In the genomic region with DNA sequence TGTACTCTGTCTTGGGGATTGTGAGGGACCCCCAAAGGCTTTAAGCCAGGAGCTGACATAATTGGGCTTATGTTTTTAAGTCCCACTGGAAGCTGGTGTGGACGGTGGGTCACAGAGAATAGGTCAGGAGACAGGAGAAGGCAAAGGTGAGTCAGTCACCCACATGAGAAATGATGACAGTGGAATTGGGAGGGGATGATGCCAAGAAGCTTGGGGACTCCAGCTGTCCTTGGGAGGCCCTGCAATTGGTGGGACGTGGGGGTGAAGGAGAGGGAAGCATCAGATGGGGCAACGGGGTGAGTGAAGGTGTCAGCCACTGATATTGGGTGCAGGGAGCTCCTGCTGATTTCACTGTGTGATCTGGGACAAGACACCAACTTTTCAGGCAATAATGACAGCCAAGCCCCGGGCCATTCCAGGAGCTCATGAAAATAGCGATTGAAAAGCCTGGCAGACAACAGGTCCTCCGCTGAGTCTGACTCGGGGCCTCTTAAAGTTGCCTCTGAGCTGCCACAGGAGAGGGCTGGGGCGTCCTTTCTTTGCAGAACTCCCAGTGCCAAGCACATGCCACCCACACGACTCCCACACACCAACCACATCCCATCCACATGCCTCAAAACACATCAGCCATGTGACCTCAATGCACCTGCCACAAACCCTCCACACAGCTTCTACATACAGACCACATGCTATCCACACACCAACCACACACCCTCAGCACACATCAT, we compare ENCODE assay signal across 15 cellular contexts. TPM values are rescaled to one million over a fixed set of nuclear protein-coding genes. Genes with fewer than 3 reads are reported as not detected.
DNase-seq lines count a peak whose midpoint lies in the region; ATAC-seq, FAIRE-seq and TF ChIP-seq lines count a peak whose summit lies in the region.
"Had no signal": no experiment of that assay in that cellular context is flagged by ENCODE, and none has a peak within 500 bp of the region (broad histone marks: within the 10 kb centered on the region; RNA-seq: fewer than 3 reads in every experiment).

No MANE protein-coding gene starts in this region.

- no peak for ATAC-seq in thoracic aorta (ENCODE audit: insufficient number of reproducible peaks, low FRiP score, low read depth)

- H3K4me3 ChIP-seq in astrocyte (ENCODE audit: insufficient read depth, low read depth, low read length) (no peak overlapping the region), thoracic aorta (no peak overlapping the region)
- H3K4me3 ChIP-seq: K562 had no signal

- FAIRE-seq in astrocyte (lab: Jason Lieb, UNC) (no peak), RCC 7860 (lab: Jason Lieb, UNC) (no peak)

- no peaks in the 10 kb centered on the region for H3K36me3 ChIP-seq in astrocyte (ENCODE audit: insufficient read depth, low read length)
- H3K36me3 ChIP-seq in thoracic aorta, result peaks cover 23% of the 10 kb centered on the region

- H3K36me3 Mint-ChIP-seq in activated CD4-positive, alpha-beta T cell treated with anti-CD3 and anti-CD28 coated beads, Interleukin-2, amount 10 ng/mL, durations not matched to agents 24 days and 14 days (ENCODE audit: low read depth), result no peaks in the 10 kb centered on the region
- H3K36me3 Mint-ChIP-seq in astrocyte (ENCODE audit: low read depth, unreplicated experiment) (peaks cover 9% of the 10 kb centered on the region), mesothelial cell of epicardium (no peaks in the 10 kb centered on the region)
- H3K36me3 Mint-ChIP-seq: CD8-positive, alpha-beta memory T cell had no signal

- intact Hi-C loops in activated CD4-positive, alpha-beta T cell treated with anti-CD3 and anti-CD28 coated beads, Interleukin-2, amount 10 ng/mL, durations not matched to agents 24 days and 14 days (cut with micrococcal nuclease), result loop anchor here (5.0 kb wide), 1 partner anchor 102 kb away; no protein-coding TSS in a partner anchor

- H3K27ac ChIP-seq in astrocyte (ENCODE audit: low read depth, low read length) (no peak overlapping the region), thoracic aorta (peak overlapping the region; percentile 26 to 60)

- H3K79me2 ChIP-seq in astrocyte (ENCODE audit: insufficient read depth, low read length), result peaks cover 53% of the 10 kb centered on the region

- DNase-seq in activated CD4-positive, alpha-beta T cell treated with anti-CD3 and anti-CD28 coated beads, Interleukin-2, amount 10 ng/mL, durations not matched to agents 24 days and 14 days, result no peak
- DNase-seq in activated CD4-positive, alpha-beta T cell treated with anti-CD3 and anti-CD28 coated beads for 4 hours, result no peak
- DNase-seq in astrocyte (ENCODE audit: low read depth), result no peak
- DNase-seq in mesothelial cell of epicardium (ENCODE audit: low spot score in 2 of 2, unreplicated experiment in 2 of 2), result no peak
- no peak for DNase-seq in thoracic aorta (ENCODE audit: low spot score)
- no peak for DNase-seq in RCC 7860 (ENCODE audit: low spot score)
- no peak for DNase-seq in SHP77 (lab: John Stamatoyannopoulos, UW)
- DNase-seq in T-helper 1 cell, result no peak
- DNase-seq: amniotic stem cell, GF-D8 had no signal

- H4K20me1 ChIP-seq in astrocyte (ENCODE audit: insufficient read depth, low read length), result peaks cover 53% of the 10 kb centered on the region

- H3K27me3 Mint-ChIP-seq in activated CD4-positive, alpha-beta T cell treated with anti-CD3 and anti-CD28 coated beads, Interleukin-2, amount 10 ng/mL, durations not matched to agents 24 days and 14 days, result peaks cover 2% of the 10 kb centered on the region
- H3K27me3 Mint-ChIP-seq in astrocyte (ENCODE audit: low read depth, unreplicated experiment), result no peaks in the 10 kb centered on the region
- no peaks in the 10 kb centered on the region for H3K27me3 Mint-ChIP-seq in mesothelial cell of epicardium (ENCODE audit: low read depth)

- no peak overlapping the region for H2AFZ ChIP-seq in astrocyte (ENCODE audit: low read depth, low read length)

- TF ChIP-seq CTCF in astrocyte (IDR thresholded peaks at IDR 0.05; ENCODE audit: insufficient read depth, low read depth, low read length), result no peak
- no peak for TF ChIP-seq CTCF in mesothelial cell of epicardium (IDR thresholded peaks at IDR 0.05; ENCODE audit: unreplicated experiment)
- TF ChIP-seq CTCF in thoracic aorta (IDR thresholded peaks at IDR 0.05), result no peak

- H3K9me3 ChIP-seq in astrocyte (ENCODE audit: insufficient read depth, low read depth, low read length) (no peaks in the 10 kb centered on the region), thoracic aorta (no peaks in the 10 kb centered on the region)

- no peaks in the 10 kb centered on the region for H3K9me3 Mint-ChIP-seq in activated CD4-positive, alpha-beta T cell treated with anti-CD3 and anti-CD28 coated beads, Interleukin-2, amount 10 ng/mL, durations not matched to agents 24 days and 14 days
- H3K9me3 Mint-ChIP-seq in astrocyte (ENCODE audit: unreplicated experiment) (no peaks in the 10 kb centered on the region), mesothelial cell of epicardium (no peaks in the 10 kb centered on the region)
- H3K9me3 Mint-ChIP-seq: activated T-cell treated with anti-CD3 and anti-CD28 coated beads, Interleukin-2, amount 50 U/mL, for 24 hours; CD8-positive, alpha-beta memory T cell; dendritic cell treated with granulocyte-macrophage colony-stimulating factor and Interleukin-4, amounts not matched to agents 40 ng/mL and 50 ng/mL, for 4 days had no signal

- no peak overlapping the region for H3K4me3 Mint-ChIP-seq in activated CD4-positive, alpha-beta T cell treated with anti-CD3 and anti-CD28 coated beads, Interleukin-2, amount 10 ng/mL, durations not matched to agents 24 days and 14 days
- H3K4me3 Mint-ChIP-seq in astrocyte (ENCODE audit: unreplicated experiment) (no peak overlapping the region), mesothelial cell of epicardium (no peak overlapping the region)
- H3K4me3 Mint-ChIP-seq: activated T-cell treated with anti-CD3 and anti-CD28 coated beads, Interleukin-2, amount 50 U/mL, for 24 hours; CD8-positive, alpha-beta memory T cell; dendritic cell treated with granulocyte-macrophage colony-stimulating factor and Interleukin-4, amounts not matched to agents 40 ng/mL and 50 ng/mL, for 4 days had no signal

- H3K4me1 Mint-ChIP-seq in activated CD4-positive, alpha-beta T cell treated with anti-CD3 and anti-CD28 coated beads, Interleukin-2, amount 10 ng/mL, durations not matched to agents 24 days and 14 days, result peaks cover 8% of the 10 kb centered on the region
- peaks cover 42% of the 10 kb centered on the region for H3K4me1 Mint-ChIP-seq in astrocyte (ENCODE audit: low read depth, unreplicated experiment)
- peaks cover 26% of the 10 kb centered on the region for H3K4me1 Mint-ChIP-seq in mesothelial cell of epicardium
- H3K4me1 Mint-ChIP-seq: CD8-positive, alpha-beta memory T cell had no signal

- H3K27me3 ChIP-seq in astrocyte (ENCODE audit: insufficient read depth, low read length) (no peaks in the 10 kb centered on the region), thoracic aorta (replicated peaks; ENCODE audit: insufficient read depth) (no peaks in the 10 kb centered on the region)

- H3K4me1 ChIP-seq in astrocyte (ENCODE audit: insufficient read depth, low read length), result peaks cover 25% of the 10 kb centered on the region
- H3K4me1 ChIP-seq in thoracic aorta (ENCODE audit: control insufficient read depth in 1 of 2, low read depth in 2 of 2), result peaks cover 13 to 55% of the 10 kb centered on the region in 2 donors

- H3K9ac ChIP-seq in astrocyte (ENCODE audit: low read length), result peak overlapping the region; percentile 3

- H3K4me2 ChIP-seq in astrocyte (ENCODE audit: low read length), result no peak overlapping the region

- peak overlapping the region; percentile 3 for H3K27ac Mint-ChIP-seq in activated CD4-positive, alpha-beta T cell treated with anti-CD3 and anti-CD28 coated beads, Interleukin-2, amount 10 ng/mL, durations not matched to agents 24 days and 14 days
- H3K27ac Mint-ChIP-seq in astrocyte (ENCODE audit: unreplicated experiment) (peak overlapping the region; percentile 90), mesothelial cell of epicardium (peak overlapping the region; percentile 93)
- H3K27ac Mint-ChIP-seq: activated T-cell treated with anti-CD3 and anti-CD28 coated beads, Interleukin-2, amount 50 U/mL, for 24 hours; CD8-positive, alpha-beta memory T cell; dendritic cell treated with granulocyte-macrophage colony-stimulating factor and Interleukin-4, amounts not matched to agents 40 ng/mL and 50 ng/mL, for 4 days had no signal

RNA-seq across cellular contexts. Expression of a gene that starts 13.4 kb away (rescaled TPM):
- 0.70 and 1.3 TPM in 2 replicates for total RNA-seq in activated CD4-positive, alpha-beta T cell treated with anti-CD3 and anti-CD28 coated beads, Interleukin-2, amount 10 ng/mL, durations not matched to agents 24 days and 14 days
- total RNA-seq in astrocyte (219 and 264 TPM in 2 replicates), mesothelial cell of epicardium (116 to 130 TPM (median 117 TPM) in 3 replicates), thoracic aorta (1,000 to 10,000 TPM; 1,836 to 2,296 TPM)
- total RNA-seq: OCI-LY7 had no signal

Comparison
In these comparisons a context has a peak if more than half of its experiments do, and no peak if none do; other contexts are left out.
1. H3K27ac Mint-ChIP-seq: peak in every context shown above with its lines; median percentile 93 in mesothelial cell of epicardium; 90 in astrocyte; 3 in activated CD4-positive, alpha-beta T cell treated with anti-CD3 and anti-CD28 coated beads, Interleukin-2, amount 10 ng/mL, durations not matched to agents 24 days and 14 days.
2. RNA of a gene that starts 13.4 kb away (total RNA-seq): 1,836 to 2,296 TPM in thoracic aorta, 219 to 264 TPM in astrocyte and 116 to 130 TPM in mesothelial cell of epicardium; 0.70 to 1.3 TPM in activated CD4-positive, alpha-beta T cell treated with anti-CD3 and anti-CD28 coated beads, Interleukin-2, amount 10 ng/mL, durations not matched to agents 24 days and 14 days; every median in the first group is over 10 times any median in the second.